8 cellular contexts compared by ENCODE assay signal in the genomic region with DNA sequence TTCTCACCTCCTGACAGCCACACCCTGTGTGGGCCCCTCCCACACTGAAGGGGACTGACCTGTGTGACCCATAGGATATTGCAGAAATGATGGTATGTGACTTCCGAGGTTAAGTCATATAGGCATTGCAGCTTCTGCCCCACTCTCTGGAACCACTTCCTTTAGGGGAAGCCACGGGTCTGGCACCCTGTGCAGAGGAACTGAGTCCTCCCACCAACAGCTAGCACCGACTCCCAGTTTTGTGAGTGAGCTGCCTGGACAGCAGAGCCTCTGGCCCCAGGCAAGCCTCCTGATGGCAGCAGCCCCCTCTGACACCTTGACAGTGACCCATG. TPM values are rescaled to one million over a fixed set of nuclear protein-coding genes. Genes with fewer than 3 reads are reported as not detected.
DNase-seq lines count a peak whose midpoint lies in the region; ATAC-seq and TF ChIP-seq lines count a peak whose summit lies in the region.

No MANE protein-coding gene starts in this region.

- ATAC-seq in central memory CD8-positive, alpha-beta T cell (replicated peaks; ENCODE audit: extremely low read depth, poor library complexity, severe bottlenecking) = peak; percentile 98
- peak; percentile 80 for ATAC-seq in stimulated activated naive CD8-positive, alpha-beta T cell treated with anti-CD3 and anti-CD28 coated beads, Interleukin-15, Interleukin-2, amounts not matched to agents 100 U/mL and 50 U/mL, for 24 hours
- ATAC-seq in HG03439 (IDR thresholded peaks at IDR 0.05; ENCODE audit: unreplicated experiment) = no peak

- intact Hi-C loops in activated CD4-positive, alpha-beta T cell treated with anti-CD3 and anti-CD28 coated beads, Interleukin-2, amount 10 ng/mL, durations not matched to agents 24 days and 14 days (cut with micrococcal nuclease) = no loop called here
- intact Hi-C loops in esophagus muscularis mucosa (cut with DNase I) = no loop called here

- TF ChIP-seq POLR2A in esophagus muscularis mucosa (IDR thresholded peaks at IDR 0.05; ENCODE audit: low read depth) = no peak

- no peaks in the 10 kb centered on the region for H3K36me3 ChIP-seq in esophagus muscularis mucosa

- H3K4me1 ChIP-seq in esophagus muscularis mucosa = peaks cover 0 to 15% (median 12%) of the 10 kb centered on the region in 4 donors

- no peak overlapping the region for H3K4me3 ChIP-seq in esophagus muscularis mucosa

- H3K36me3 Mint-ChIP-seq in activated CD4-positive, alpha-beta T cell treated with anti-CD3 and anti-CD28 coated beads, Interleukin-2, amount 10 ng/mL, durations not matched to agents 24 days and 14 days (ENCODE audit: low read depth) = no peaks in the 10 kb centered on the region
- peaks cover 1% of the 10 kb centered on the region for H3K36me3 Mint-ChIP-seq in central memory CD8-positive, alpha-beta T cell (ENCODE audit: insufficient read depth)

- H3K4me1 Mint-ChIP-seq in activated CD4-positive, alpha-beta T cell treated with anti-CD3 and anti-CD28 coated beads, Interleukin-2, amount 10 ng/mL, durations not matched to agents 24 days and 14 days = peaks cover 14% of the 10 kb centered on the region
- H3K4me1 Mint-ChIP-seq in central memory CD8-positive, alpha-beta T cell = peaks cover 34% of the 10 kb centered on the region

- H3K27me3 Mint-ChIP-seq in activated CD4-positive, alpha-beta T cell treated with anti-CD3 and anti-CD28 coated beads, Interleukin-2, amount 10 ng/mL, durations not matched to agents 24 days and 14 days = peaks cover 2% of the 10 kb centered on the region
- no peaks in the 10 kb centered on the region for H3K27me3 Mint-ChIP-seq in central memory CD8-positive, alpha-beta T cell

- DNase-seq in activated CD4-positive, alpha-beta T cell treated with anti-CD3 and anti-CD28 coated beads, Interleukin-2, amount 10 ng/mL, durations not matched to agents 24 days and 14 days = peak; percentile 79
- no peak for DNase-seq in activated CD4-positive, alpha-beta T cell treated with anti-CD3 and anti-CD28 coated beads, Interleukin-2, amount 50 U/mL, for 4 hours
- peak; percentile 97 for DNase-seq in MV-4-11 (lab: John Stamatoyannopoulos, UW)
- peak; percentile 19 to 65 for DNase-seq in central memory CD8-positive, alpha-beta T cell (ENCODE audit: low spot score in 2 of 2)
- peak; percentile 42 for DNase-seq in stimulated activated naive CD8-positive, alpha-beta T cell treated with anti-CD3 and anti-CD28 coated beads, Interleukin-15, Interleukin-2, amounts not matched to agents 100 U/mL and 50 U/mL, for 24 hours
- DNase-seq in NCI-H82 (lab: John Stamatoyannopoulos, UW) = no peak
- DNase-seq in esophagus muscularis mucosa (ENCODE audit: extremely low spot score) = no peak

- no peaks in the 10 kb centered on the region for H3K27me3 ChIP-seq in esophagus muscularis mucosa

- 100% methylated on average over 1 of the region's 3 CpGs for WGBS in esophagus muscularis mucosa

- no peak overlapping the region for H3K27ac ChIP-seq in esophagus muscularis mucosa (replicated peaks in 1 of 4)

- no peaks in the 10 kb centered on the region for H3K9me3 Mint-ChIP-seq in activated CD4-positive, alpha-beta T cell treated with anti-CD3 and anti-CD28 coated beads, Interleukin-2, amount 10 ng/mL, durations not matched to agents 24 days and 14 days
- peaks cover 5% of the 10 kb centered on the region for H3K9me3 Mint-ChIP-seq in central memory CD8-positive, alpha-beta T cell

- H3K4me3 Mint-ChIP-seq in activated CD4-positive, alpha-beta T cell treated with anti-CD3 and anti-CD28 coated beads, Interleukin-2, amount 10 ng/mL, durations not matched to agents 24 days and 14 days = no peak overlapping the region
- peak overlapping the region; percentile 43 for H3K4me3 Mint-ChIP-seq in central memory CD8-positive, alpha-beta T cell

- no peak for TF ChIP-seq CTCF in esophagus muscularis mucosa (IDR thresholded peaks at IDR 0.05)

- no peak for TF ChIP-seq EP300 in esophagus muscularis mucosa (IDR thresholded peaks at IDR 0.05)

- peak overlapping the region; percentile 64 for H3K27ac Mint-ChIP-seq in activated CD4-positive, alpha-beta T cell treated with anti-CD3 and anti-CD28 coated beads, Interleukin-2, amount 10 ng/mL, durations not matched to agents 24 days and 14 days
- peak overlapping the region; percentile 81 for H3K27ac Mint-ChIP-seq in central memory CD8-positive, alpha-beta T cell (ENCODE audit: low read depth)

- no peaks in the 10 kb centered on the region for H3K9me3 ChIP-seq in esophagus muscularis mucosa

RNA-seq across cellular contexts. Expression of gene SLC6A6, which starts 24.6 kb away (rescaled TPM):
- 53.9 and 63.7 TPM in 2 replicates for total RNA-seq in activated CD4-positive, alpha-beta T cell treated with anti-CD3 and anti-CD28 coated beads, Interleukin-2, amount 10 ng/mL, durations not matched to agents 24 days and 14 days
- total RNA-seq in esophagus muscularis mucosa = 10 to 100 TPM; 15.0 to 36.2 (median 23.7) TPM

Comparison
In these comparisons a context has a peak if more than half of its experiments do, and no peak if none do; other contexts are left out.
1. DNase-seq: peak in activated CD4-positive, alpha-beta T cell treated with anti-CD3 and anti-CD28 coated beads, Interleukin-2, amount 10 ng/mL, durations not matched to agents 24 days and 14 days (single experiment), MV-4-11 (single experiment), central memory CD8-positive, alpha-beta T cell (2 of 2) and stimulated activated naive CD8-positive, alpha-beta T cell treated with anti-CD3 and anti-CD28 coated beads, Interleukin-15, Interleukin-2, amounts not matched to agents 100 U/mL and 50 U/mL, for 24 hours (single experiment); none in activated CD4-positive, alpha-beta T cell treated with anti-CD3 and anti-CD28 coated beads, Interleukin-2, amount 50 U/mL, for 4 hours (0 of 2), NCI-H82 (single experiment) and esophagus muscularis mucosa (single experiment).